In genomic region chr20:2122921-2123320, GRCh38 we compare ENCODE assay signal across 1 cellular context.
TF ChIP-seq lines count a peak whose summit lies in the region.

No MANE protein-coding gene starts in this region.

TF ChIP-seq in SK-N-SH, 30 proteins besides CTCF, POLR2A, EP300 and RAD21 (continued from another document):
- TF ChIP-seq IRF3 (IDR thresholded peaks at IDR 0.05; ENCODE audit: low read depth, low read length) (no peak), NFIC (IDR thresholded peaks at IDR 0.05; ENCODE audit: borderline replicate concordance) (no peak), GATA2 (CRISPR knock-in tag; IDR thresholded peaks at IDR 0.05) (no peak), RCOR1 (IDR thresholded peaks at IDR 0.05; ENCODE audit: low read length) (no peak), RFX5 (IDR thresholded peaks at IDR 0.05; ENCODE audit: low read length) (no peak), USF2 (IDR thresholded peaks at IDR 0.05; ENCODE audit: borderline replicate concordance, low read depth, low read length) (no peak), GABPA (IDR thresholded peaks at IDR 0.05; ENCODE audit: low read depth) (no peak), RXRA (IDR thresholded peaks at IDR 0.05; ENCODE audit: borderline replicate concordance, low read depth) (no peak)
